Comparison of ENCODE assay signal across 13 cellular contexts in genomic region chr6:142568857-142569597, GRCh38.
A peak's percentile ranks its signal among the peaks of the same experiment; 100 is the strongest.
DNase-seq lines count a peak whose midpoint lies in the region; ATAC-seq and TF ChIP-seq lines count a peak whose summit lies in the region.
"Had no signal": no experiment of that assay in that cellular context is flagged by ENCODE, and none has a peak within 500 bp of the region (broad histone marks: within the 10 kb centered on the region; RNA-seq: fewer than 3 reads in every experiment).

No MANE protein-coding gene starts in this region.

- no peaks in the 10 kb centered on the region for H3K27me3 ChIP-seq in adrenal gland

- DNase-seq in activated CD4-positive, CD25-positive, alpha-beta regulatory T cell (lab: John Stamatoyannopoulos, UW), result no peak
- DNase-seq in glomerular visceral epithelial cell (ENCODE audit: extremely low spot score) (peak; percentile 36), adrenal gland (no peak)
- no peak for DNase-seq in stimulated activated naive CD8-positive, alpha-beta T cell treated with anti-CD3 and anti-CD28 coated beads, Interleukin-15, amount 100 ng/mL, for 72 hours
- DNase-seq in NK-92 treated with Interleukin-12 subunit alpha and Interleukin-12 subunit beta, amount 100 ng/mL, for 24 hours (lab: John Stamatoyannopoulos, UW), result no peak
- DNase-seq: activated CD4-positive, alpha-beta T cell treated with anti-CD3 and anti-CD28 coated beads, Interleukin-2, amount 50 U/mL, for 4 hours; effector memory CD8-positive, alpha-beta T cell; KBM-7 had no signal

- peaks cover 9% of the 10 kb centered on the region for H3K36me3 Mint-ChIP-seq in T-helper 1 cell treated with Interleukin-12 subunit alpha and Interleukin-12 subunit beta and Interleukin-4 antibody, amounts not matched to agents 30 μg/mL and 1 μg/mL, for 36 hours (ENCODE audit: low read depth)
- H3K36me3 Mint-ChIP-seq: memory B cell had no signal

- no peak overlapping the region for H3K27ac ChIP-seq in adrenal gland
- H3K27ac ChIP-seq: 22Rv1 had no signal

- H3K4me3 ChIP-seq in adrenal gland, result no peak overlapping the region

- H3K4me1 ChIP-seq in adrenal gland (replicated peaks in 1 of 2), result no peaks in the 10 kb centered on the region

- H3K4me3 Mint-ChIP-seq in T-helper 1 cell treated with Interleukin-12 subunit alpha and Interleukin-12 subunit beta and Interleukin-4 antibody, amounts not matched to agents 30 μg/mL and 1 μg/mL, for 36 hours, result peak overlapping the region; percentile 32
- peak overlapping the region; percentile 41 to 63 for H3K4me3 Mint-ChIP-seq in stimulated activated naive CD8-positive, alpha-beta T cell treated with anti-CD3 and anti-CD28 coated beads, Interleukin-15, amount 100 ng/mL, for 72 hours
- H3K4me3 Mint-ChIP-seq: effector memory CD8-positive, alpha-beta T cell; memory B cell had no signal

- intact Hi-C loops in adrenal gland (cut with DNase I), result no loop called here

- H3K27me3 Mint-ChIP-seq in T-helper 1 cell treated with Interleukin-12 subunit alpha and Interleukin-12 subunit beta and Interleukin-4 antibody, amounts not matched to agents 30 μg/mL and 1 μg/mL, for 36 hours (ENCODE audit: low read depth), result no peaks in the 10 kb centered on the region
- H3K27me3 Mint-ChIP-seq in stimulated activated naive CD8-positive, alpha-beta T cell treated with anti-CD3 and anti-CD28 coated beads, Interleukin-15, amount 100 ng/mL, for 72 hours, result no peaks in the 10 kb centered on the region

- WGBS in adrenal gland, 4 donors, result 23 to 41% (median 27%) methylated on average over 1 of the region's 1 CpG

- peak overlapping the region; percentile 46 for H3K27ac Mint-ChIP-seq in T-helper 1 cell treated with Interleukin-12 subunit alpha and Interleukin-12 subunit beta and Interleukin-4 antibody, amounts not matched to agents 30 μg/mL and 1 μg/mL, for 36 hours
- peak overlapping the region in 1 of 2 donors; percentile 24 for H3K27ac Mint-ChIP-seq in stimulated activated naive CD8-positive, alpha-beta T cell treated with anti-CD3 and anti-CD28 coated beads, Interleukin-15, amount 100 ng/mL, for 72 hours
- H3K27ac Mint-ChIP-seq: effector memory CD8-positive, alpha-beta T cell; memory B cell had no signal

- ATAC-seq in activated CD4-positive, CD25-positive, alpha-beta regulatory T cell treated with anti-CD3 and anti-CD28 coated beads, Interleukin-2, amount 50 U/mL, for 24 hours, result peak; percentile 53 to 64
- peak; percentile 84 for ATAC-seq in stimulated activated naive CD8-positive, alpha-beta T cell treated with anti-CD3 and anti-CD28 coated beads, Interleukin-15, amount 100 ng/mL, for 72 hours
- no peak for ATAC-seq in HG02981 (IDR thresholded peaks at IDR 0.05; ENCODE audit: unreplicated experiment)
- ATAC-seq: effector memory CD8-positive, alpha-beta T cell had no signal

- peaks cover 14% of the 10 kb centered on the region for H3K9me3 Mint-ChIP-seq in T-helper 1 cell treated with Interleukin-12 subunit alpha and Interleukin-12 subunit beta and Interleukin-4 antibody, amounts not matched to agents 30 μg/mL and 1 μg/mL, for 36 hours
- peaks cover 13 to 20% of the 10 kb centered on the region in 2 donors for H3K9me3 Mint-ChIP-seq in stimulated activated naive CD8-positive, alpha-beta T cell treated with anti-CD3 and anti-CD28 coated beads, Interleukin-15, amount 100 ng/mL, for 72 hours

- no peaks in the 10 kb centered on the region for H3K9me3 ChIP-seq in adrenal gland (replicated peaks in 1 of 3)

- peaks cover 38% of the 10 kb centered on the region for H3K4me1 Mint-ChIP-seq in T-helper 1 cell treated with Interleukin-12 subunit alpha and Interleukin-12 subunit beta and Interleukin-4 antibody, amounts not matched to agents 30 μg/mL and 1 μg/mL, for 36 hours (ENCODE audit: low read depth)
- peaks cover 46% of the 10 kb centered on the region for H3K4me1 Mint-ChIP-seq in stimulated activated naive CD8-positive, alpha-beta T cell treated with anti-CD3 and anti-CD28 coated beads, Interleukin-15, amount 100 ng/mL, for 72 hours
- H3K4me1 Mint-ChIP-seq: memory B cell had no signal

- H3K36me3 ChIP-seq in adrenal gland (replicated peaks in 1 of 2), result no peaks in the 10 kb centered on the region

- no peak for TF ChIP-seq POLR2A in adrenal gland (IDR thresholded peaks at IDR 0.05)

- no peak for TF ChIP-seq CTCF in adrenal gland (IDR thresholded peaks at IDR 0.05)
